Comparison of ENCODE assay signal across 1 cellular context in genomic region chr4:150944660-150945059, GRCh38.
TF ChIP-seq lines count a peak whose summit lies in the region.

No MANE protein-coding gene starts in this region.

TF ChIP-seq in K562, 482 proteins besides CTCF, POLR2A, EP300 and RAD21:
- peak; percentile 45; the same call in 1 of the 2 replicates for TF ChIP-seq ZNF592 (IDR thresholded peaks at IDR 0.05)
- no peak for TF ChIP-seq USF1 (CRISPR knock-in tag; IDR thresholded peaks at IDR 0.05)
- TF ChIP-seq KHSRP (IDR thresholded peaks at IDR 0.05), result no peak
- TF ChIP-seq ARID1B (IDR thresholded peaks at IDR 0.05), result peak; percentile 24
- peak; percentile 53; the same call in 1 of the 2 replicates for TF ChIP-seq CHAMP1 (IDR thresholded peaks at IDR 0.05)
- TF ChIP-seq SIN3B (IDR thresholded peaks at IDR 0.05; ENCODE audit: low read depth), result no peak
- no peak for TF ChIP-seq CHD4 (IDR thresholded peaks at IDR 0.05; ENCODE audit: insufficient read depth, insufficient replicate concordance, low read depth, low read length, poor library complexity, severe bottlenecking)
- TF ChIP-seq DPF2 (IDR thresholded peaks at IDR 0.05), result peak; percentile 48
- peak; percentile 56 for TF ChIP-seq CBFA2T3 (IDR thresholded peaks at IDR 0.05)
- no peak for TF ChIP-seq SP2 (IDR thresholded peaks at IDR 0.05; ENCODE audit: extremely low read depth, low read depth, low read length, poor library complexity, severe bottlenecking)
- peak; percentile 52 to 62; a peak in 3 of 4 replicates for TF ChIP-seq NRF1 (conservative IDR thresholded peaks at IDR 0.05 in 1 of 2, IDR thresholded peaks at IDR 0.05 in 1 of 2)
- TF ChIP-seq NONO (IDR thresholded peaks at IDR 0.05; ENCODE audit: low read depth in 2 of 2, low read length in 1 of 2), result no peak
- peak; percentile 25; the same call in 1 of the 2 replicates for TF ChIP-seq L3MBTL2 (IDR thresholded peaks at IDR 0.05)
- TF ChIP-seq MEIS2 (IDR thresholded peaks at IDR 0.05; ENCODE audit: partially characterized antibody), result no peak
- TF ChIP-seq SMARCA4 (IDR thresholded peaks at IDR 0.05), result peak; percentile 18; the same call in 1 of the 2 replicates
- TF ChIP-seq PHB2 (IDR thresholded peaks at IDR 0.05; ENCODE audit: low read depth), result no peak
- peak; percentile 72; the same call in 1 of the 2 replicates for TF ChIP-seq HMBOX1 (IDR thresholded peaks at IDR 0.05)
- 0 out of 2 replicates have a peak, but pooled peaks have one; percentile 17 for TF ChIP-seq FOSL1 (tag; conservative IDR thresholded peaks at IDR 0.05)
- 0 out of 2 replicates have a peak, but pooled peaks have one; percentile 34 for TF ChIP-seq SMARCE1 (IDR thresholded peaks at IDR 0.05)
